Comparison of ENCODE assay signal across 19 cellular contexts in genomic region chr10:52258791-52259427, GRCh38. TPM values are rescaled to one million over a fixed set of nuclear protein-coding genes. Genes with fewer than 3 reads are reported as not detected.
"Had no signal": no experiment of that assay in that cellular context is flagged by ENCODE, and none has a peak within 500 bp of the region (broad histone marks: within the 10 kb centered on the region; RNA-seq: fewer than 3 reads in every experiment).

No MANE protein-coding gene starts in this region.

- H3K27me3 ChIP-seq: adrenal gland, pancreas, thyroid gland, uterus had no signal

- DNase-seq: activated CD4-positive, alpha-beta T cell treated with anti-CD3 and anti-CD28 coated beads, Interleukin-2, amount 10 ng/mL, durations not matched to agents 7 days and 5 days; activated CD4-positive, CD25-positive, alpha-beta regulatory T cell; activated naive CD4-positive, alpha-beta T cell treated with anti-CD3 and anti-CD28 coated beads, Interleukin-2, amount 10 ng/mL, durations not matched to agents 7 days and 5 days; activated T-cell treated with anti-CD3 and anti-CD28 coated beads for 4 hours; cerebellar nuclear complex; dermis blood vessel endothelial cell; erythroblast; mesendoderm; pancreas; retina; T-helper 2 cell; thyroid gland; uterus had no signal

- FAIRE-seq: pancreas, TTC549 had no signal

- H3K4me3 ChIP-seq: adrenal gland, pancreas, smooth muscle cell, thyroid gland, uterus had no signal

- ATAC-seq: activated T-helper 17 cell treated with anti-CD3 and anti-CD28 coated beads, Interleukin-2, amount 50 U/mL, for 72 hours; left lobe of liver; pancreas had no signal

- H3K4me1 ChIP-seq: pancreas had no signal

- H3K4me2 ChIP-seq: smooth muscle cell had no signal

- H3K27ac ChIP-seq: adrenal gland, pancreas, thyroid gland, uterus had no signal

- H3K36me3 ChIP-seq: adrenal gland, pancreas, thyroid gland, uterus had no signal

- H3K9me3 ChIP-seq: adrenal gland, pancreas, thyroid gland, uterus had no signal

RNA-seq across cellular contexts. Expression of gene DKK1, which starts 55.2 kb away (rescaled TPM):
- total RNA-seq: activated CD4-positive, alpha-beta T cell treated with anti-CD3 and anti-CD28 coated beads, Interleukin-2, amount 10 ng/mL, durations not matched to agents 7 days and 5 days; activated CD8-positive, alpha-beta memory T cell treated with anti-CD3 and anti-CD28 coated beads for 36 hours; activated T-helper 17 cell treated with anti-CD3 and anti-CD28 coated beads, Interleukin-2, amount 50 U/mL, for 72 hours had no signal
